ENCODE assay signal across 11 cellular contexts in the genomic region with DNA sequence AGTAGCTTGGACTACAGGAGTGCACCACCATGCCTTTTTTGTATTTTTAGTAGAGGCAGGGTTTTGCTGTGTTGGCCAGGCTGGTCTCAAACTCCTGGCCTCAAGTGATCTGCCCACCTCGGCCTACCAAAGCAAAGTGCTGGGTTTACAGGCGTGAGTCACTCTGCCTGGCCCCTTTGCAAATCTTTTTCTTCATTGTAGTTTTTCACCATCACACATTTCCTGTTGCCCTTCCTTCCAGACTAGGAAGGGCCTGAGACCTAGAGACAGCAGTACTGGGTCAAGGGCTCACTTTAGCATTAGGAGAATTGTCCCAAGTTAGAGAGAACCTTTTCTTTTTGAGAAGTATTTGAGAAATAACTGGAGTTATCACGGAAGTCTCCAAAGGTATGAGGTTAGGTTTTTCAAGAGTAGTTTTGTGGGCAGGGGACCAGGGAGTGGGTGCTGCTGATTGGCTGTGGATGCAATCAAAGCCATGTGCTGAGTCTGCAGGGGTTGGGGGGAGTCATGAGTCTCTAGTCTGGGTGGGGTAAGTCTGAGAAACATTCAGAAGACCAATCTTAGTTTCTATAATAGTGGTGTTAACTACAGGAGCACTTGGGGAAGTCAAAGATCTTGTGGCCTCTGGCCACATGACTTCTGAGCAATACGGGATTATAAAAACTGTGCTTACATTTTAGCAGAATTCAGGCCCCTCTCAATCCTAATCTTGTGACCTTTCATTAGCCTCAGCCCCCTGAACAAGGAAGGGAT. TPM values are rescaled to one million over a fixed set of nuclear protein-coding genes. Genes with fewer than 3 reads are reported as not detected.
DNase-seq lines count a peak whose midpoint lies in the region; ATAC-seq and TF ChIP-seq lines count a peak whose summit lies in the region.
"Had no signal": no experiment of that assay in that cellular context is flagged by ENCODE, and none has a peak within 500 bp of the region (broad histone marks: within the 10 kb centered on the region; RNA-seq: fewer than 3 reads in every experiment).

No MANE protein-coding gene starts in this region.

- WGBS in upper lobe of left lung, 2 donors = 64 to 75% methylated on average over 4 of the region's 4 CpGs

- H3K4me1 ChIP-seq in breast epithelium (peaks cover 9 to 17% of the 10 kb centered on the region in 2 donors), upper lobe of left lung (peaks cover 48 to 72% (median 61%) of the 10 kb centered on the region in 4 donors)

- intact Hi-C loops in breast epithelium (cut with DNase I; ENCODE audit: low total_unique reads) (no loop called here), MCF 10A (cut with micrococcal nuclease) (no loop called here)

- no peaks in the 10 kb centered on the region for H3K36me3 Mint-ChIP-seq in MCF 10A (ENCODE audit: insufficient read depth, unreplicated experiment)
- peaks cover 81% of the 10 kb centered on the region for H3K36me3 Mint-ChIP-seq in activated naive CD8-positive, alpha-beta T cell treated with anti-CD3 and anti-CD28 coated beads for 36 hours
- H3K36me3 Mint-ChIP-seq in memory B cell = peaks cover 38% of the 10 kb centered on the region

- BruUV-seq in MCF 10A (replicated peaks; lab: Mats Ljungman, UMichigan) = no TSS peak

- no peaks in the 10 kb centered on the region for H3K27me3 ChIP-seq in breast epithelium
- H3K27me3 ChIP-seq in upper lobe of left lung = no peaks in the 10 kb centered on the region

- H3K36me3 ChIP-seq in breast epithelium (no peaks in the 10 kb centered on the region), upper lobe of left lung (peaks cover 0 to 11% (median 3%) of the 10 kb centered on the region in 4 donors)

- TF ChIP-seq CTCF in breast epithelium (IDR thresholded peaks at IDR 0.05) = no peak
- TF ChIP-seq CTCF in MCF 10A (IDR thresholded peaks at IDR 0.05; ENCODE audit: unreplicated experiment) = no peak
- TF ChIP-seq CTCF in upper lobe of left lung (IDR thresholded peaks at IDR 0.05) = no peak

- POLR2A ChIA-PET in MCF 10A (lab: Yijun Ruan, JAX) = interaction anchor here (0.5 to 1.2 kb wide), 2 partner anchors 12 to 75 kb away, joined by 3 to 4 read pairs; no protein-coding TSS in a partner anchor

- CTCF ChIA-PET in MCF 10A (lab: Yijun Ruan, JAX) = no interaction called here

- H3K4me3 Mint-ChIP-seq in MCF 10A (ENCODE audit: unreplicated experiment) = no peak overlapping the region
- no peak overlapping the region for H3K4me3 Mint-ChIP-seq in activated naive CD8-positive, alpha-beta T cell treated with anti-CD3 and anti-CD28 coated beads for 36 hours
- no peak overlapping the region for H3K4me3 Mint-ChIP-seq in memory B cell

- no peak for TF ChIP-seq EP300 in upper lobe of left lung (IDR thresholded peaks at IDR 0.05)

- TF ChIP-seq POLR2A in breast epithelium (IDR thresholded peaks at IDR 0.05) = no peak
- TF ChIP-seq POLR2A in upper lobe of left lung (IDR thresholded peaks at IDR 0.05) = no peak
- no peak for TF ChIP-seq POLR2A in erythroblast (IDR thresholded peaks at IDR 0.05; ENCODE audit: low read length)

- H3K4me1 Mint-ChIP-seq in MCF 10A (ENCODE audit: insufficient read depth, unreplicated experiment) = peaks cover 40% of the 10 kb centered on the region
- H3K4me1 Mint-ChIP-seq in activated naive CD8-positive, alpha-beta T cell treated with anti-CD3 and anti-CD28 coated beads for 36 hours = peaks cover 87% of the 10 kb centered on the region
- H3K4me1 Mint-ChIP-seq in memory B cell = peaks cover 37% of the 10 kb centered on the region

- H3K4me3 ChIP-seq in breast epithelium (no peak overlapping the region), upper lobe of left lung (no peak overlapping the region)

- H3K9me3 ChIP-seq in breast epithelium = no peaks in the 10 kb centered on the region
- H3K9me3 ChIP-seq in upper lobe of left lung = no peaks in the 10 kb centered on the region

- H3K27ac Mint-ChIP-seq in MCF 10A (ENCODE audit: low read depth, unreplicated experiment) = no peak overlapping the region
- peak overlapping the region; percentile 67 for H3K27ac Mint-ChIP-seq in activated naive CD8-positive, alpha-beta T cell treated with anti-CD3 and anti-CD28 coated beads for 36 hours
- peak overlapping the region; percentile 77 for H3K27ac Mint-ChIP-seq in memory B cell

- ATAC-seq in memory B cell (ENCODE audit: low read depth) = no peak
- no peak for ATAC-seq in upper lobe of left lung (ENCODE audit: low FRiP score in 2 of 2)
- ATAC-seq: left colon had no signal

- peak overlapping the region; percentile 6 to 69 for H3K27ac ChIP-seq in breast epithelium
- H3K27ac ChIP-seq in upper lobe of left lung = peak overlapping the region; percentile 42 to 75 (median 62)
- H3K27ac ChIP-seq: HL-60 had no signal

- DNase-seq in breast epithelium (ENCODE audit: low spot score in 2 of 2) = no peak
- no peak for DNase-seq in MCF 10A (ENCODE audit: unreplicated experiment)
- no peak for DNase-seq in activated naive CD8-positive, alpha-beta T cell treated with anti-CD3 and anti-CD28 coated beads for 36 hours
- no peak for DNase-seq in memory B cell (ENCODE audit: low spot score in 2 of 2)
- DNase-seq in upper lobe of left lung = peak in 1 of 2 donors; percentile 37
- no peak for DNase-seq in amniotic stem cell (lab: John Stamatoyannopoulos, UW)
- no peak for DNase-seq in erythroblast (lab: John Stamatoyannopoulos, UW)
- DNase-seq in cerebellar cortex (ENCODE audit: low spot score) = no peak
- DNase-seq: activated CD4-positive, alpha-beta T cell treated with anti-CD3 and anti-CD28 coated beads for 1 hour; left colon had no signal

- H3K9me3 Mint-ChIP-seq in MCF 10A (ENCODE audit: unreplicated experiment) = peaks cover 8% of the 10 kb centered on the region
- H3K9me3 Mint-ChIP-seq in activated naive CD8-positive, alpha-beta T cell treated with anti-CD3 and anti-CD28 coated beads for 36 hours = peaks cover 26% of the 10 kb centered on the region
- no peaks in the 10 kb centered on the region for H3K9me3 Mint-ChIP-seq in memory B cell

- H3K27me3 Mint-ChIP-seq in MCF 10A (ENCODE audit: insufficient read depth, unreplicated experiment) (no peaks in the 10 kb centered on the region), memory B cell (no peaks in the 10 kb centered on the region)
- H3K27me3 Mint-ChIP-seq in activated naive CD8-positive, alpha-beta T cell treated with anti-CD3 and anti-CD28 coated beads for 36 hours = no peaks in the 10 kb centered on the region

RNA-seq across cellular contexts. Expression of a gene that starts 23.7 kb away (rescaled TPM):
- total RNA-seq in breast epithelium = 10 to 100 TPM; 16.3 to 39.5 (median 25.6) TPM
- 12.3 and 15.3 TPM in 2 replicates for total RNA-seq in MCF 10A (2022)
- total RNA-seq in activated naive CD8-positive, alpha-beta T cell treated with anti-CD3 and anti-CD28 coated beads for 36 hours = 10 to 100 TPM; 67.3 to 68.7 TPM
- 10 to 100 TPM; 23.0 to 57.6 (median 37.4) TPM for total RNA-seq in upper lobe of left lung
